Comparison of ENCODE assay signal across 9 cellular contexts in genomic region chr11:36452987-36453386, GRCh38. TPM values are rescaled to one million over a fixed set of nuclear protein-coding genes. Genes with fewer than 3 reads are reported as not detected.
DNase-seq lines count a peak whose midpoint lies in the region; ATAC-seq and TF ChIP-seq lines count a peak whose summit lies in the region.
"Had no signal": no experiment of that assay in that cellular context is flagged by ENCODE, and none has a peak within 500 bp of the region (broad histone marks: within the 10 kb centered on the region; RNA-seq: fewer than 3 reads in every experiment).

No MANE protein-coding gene starts in this region.

- intact Hi-C loops in natural killer cell (cut with micrococcal nuclease): loop anchor here (5.0 kb wide), 1 partner anchor 41 kb away; no protein-coding TSS in a partner anchor

- H3K27ac Mint-ChIP-seq in activated CD4-positive, alpha-beta memory T cell treated with anti-CD3 and anti-CD28 coated beads, Interleukin-2, amount 10 ng/mL, durations not matched to agents 7 days and 5 days: peak overlapping the region; percentile 68
- H3K27ac Mint-ChIP-seq in natural killer cell: peak overlapping the region; percentile 71 to 90
- H3K27ac Mint-ChIP-seq: activated naive CD8-positive, alpha-beta T cell had no signal

- H3K9me3 Mint-ChIP-seq in activated CD4-positive, alpha-beta memory T cell treated with anti-CD3 and anti-CD28 coated beads, Interleukin-2, amount 10 ng/mL, durations not matched to agents 7 days and 5 days: no peaks in the 10 kb centered on the region
- H3K9me3 Mint-ChIP-seq in natural killer cell: no peaks in the 10 kb centered on the region

- POLR2A ChIA-PET in activated CD4-positive, alpha-beta memory T cell treated with anti-CD3 and anti-CD28 coated beads, Interleukin-2, amount 10 ng/mL, durations not matched to agents 7 days and 5 days (lab: Charles Lee): interaction anchor here (1.2 to 3.0 kb wide), 9 partner anchors 14 to 100 kb away, joined by 3 to 26 read pairs (median 7); no protein-coding TSS in a partner anchor

- peaks cover 52% of the 10 kb centered on the region for H3K4me1 Mint-ChIP-seq in activated CD4-positive, alpha-beta memory T cell treated with anti-CD3 and anti-CD28 coated beads, Interleukin-2, amount 10 ng/mL, durations not matched to agents 7 days and 5 days
- H3K4me1 Mint-ChIP-seq in natural killer cell: peaks cover 81 to 94% of the 10 kb centered on the region in 2 donors

- CTCF ChIA-PET in activated CD4-positive, alpha-beta memory T cell treated with anti-CD3 and anti-CD28 coated beads, Interleukin-2, amount 10 ng/mL, durations not matched to agents 7 days and 5 days (lab: Charles Lee): interaction anchor here (1.0 to 2.0 kb wide), 13 partner anchors 13 to 631 kb away, joined by 3 to 10 read pairs (median 5); partner anchors contain the start of gene TRAF6

- ATAC-seq in natural killer cell (peak in 2 of 3 donors; percentile 31 to 33), GM18909 (IDR thresholded peaks at IDR 0.05; ENCODE audit: poor library complexity, unreplicated experiment) (no peak)

- peak; percentile 20 for DNase-seq in ELR (ENCODE audit: low read depth)
- peak; percentile 83 for DNase-seq in M059J (ENCODE audit: low read depth)
- DNase-seq in activated CD4-positive, alpha-beta memory T cell treated with anti-CD3 and anti-CD28 coated beads, Interleukin-2, amount 10 ng/mL, durations not matched to agents 7 days and 5 days: peak; percentile 31
- no peak for DNase-seq in natural killer cell
- DNase-seq in NOMO-1 treated with DMSO at 0.1 percent for 48 hours (lab: John Stamatoyannopoulos, UW; ENCODE audit: unreplicated experiment): no peak
- DNase-seq in NCI-H510A (lab: John Stamatoyannopoulos, UW): no peak
- DNase-seq: activated CD4-positive, CD25-positive, alpha-beta regulatory T cell had no signal

- peaks cover 42% of the 10 kb centered on the region for H3K36me3 Mint-ChIP-seq in activated CD4-positive, alpha-beta memory T cell treated with anti-CD3 and anti-CD28 coated beads, Interleukin-2, amount 10 ng/mL, durations not matched to agents 7 days and 5 days (ENCODE audit: low read depth)
- peaks cover 64% of the 10 kb centered on the region for H3K36me3 Mint-ChIP-seq in natural killer cell
- H3K36me3 Mint-ChIP-seq: activated naive CD8-positive, alpha-beta T cell had no signal

- no peak overlapping the region for H3K4me3 Mint-ChIP-seq in activated CD4-positive, alpha-beta memory T cell treated with anti-CD3 and anti-CD28 coated beads, Interleukin-2, amount 10 ng/mL, durations not matched to agents 7 days and 5 days
- H3K4me3 Mint-ChIP-seq in natural killer cell: peak overlapping the region; percentile 77
- H3K4me3 Mint-ChIP-seq: activated naive CD8-positive, alpha-beta T cell had no signal

- H3K27me3 Mint-ChIP-seq in activated CD4-positive, alpha-beta memory T cell treated with anti-CD3 and anti-CD28 coated beads, Interleukin-2, amount 10 ng/mL, durations not matched to agents 7 days and 5 days: peaks cover 2% of the 10 kb centered on the region
- H3K27me3 Mint-ChIP-seq in natural killer cell (ENCODE audit: low read depth in 2 of 2): no peaks in the 10 kb centered on the region
- H3K27me3 Mint-ChIP-seq: activated naive CD8-positive, alpha-beta T cell had no signal

- TF ChIP-seq CTCF in natural killer cell (IDR thresholded peaks at IDR 0.05): no peak

RNA-seq across cellular contexts. Expression of gene TRAF6, which starts 57.1 kb away (rescaled TPM):
- 3.2 and 8.4 TPM in 2 replicates for total RNA-seq in M059J (2014; rRNA removed; shearing (Covaris generic))
- 10 to 100 TPM; 12.4 to 12.8 TPM for total RNA-seq in activated CD4-positive, alpha-beta memory T cell treated with anti-CD3 and anti-CD28 coated beads, Interleukin-2, amount 10 ng/mL, durations not matched to agents 7 days and 5 days
- 10 to 100 TPM; 37.9 to 43.3 (median 40.2) TPM for total RNA-seq in natural killer cell

Comparison
In these comparisons a context has a peak if more than half of its experiments do, and no peak if none do; other contexts are left out.
1. DNase-seq: peak in ELR (single experiment), M059J (single experiment) and activated CD4-positive, alpha-beta memory T cell treated with anti-CD3 and anti-CD28 coated beads, Interleukin-2, amount 10 ng/mL, durations not matched to agents 7 days and 5 days (single experiment); none in natural killer cell (single experiment), NOMO-1 treated with DMSO at 0.1 percent for 48 hours (single experiment) and NCI-H510A (single experiment).